ENCODE assay signal across 11 cellular contexts in the genomic region with DNA sequence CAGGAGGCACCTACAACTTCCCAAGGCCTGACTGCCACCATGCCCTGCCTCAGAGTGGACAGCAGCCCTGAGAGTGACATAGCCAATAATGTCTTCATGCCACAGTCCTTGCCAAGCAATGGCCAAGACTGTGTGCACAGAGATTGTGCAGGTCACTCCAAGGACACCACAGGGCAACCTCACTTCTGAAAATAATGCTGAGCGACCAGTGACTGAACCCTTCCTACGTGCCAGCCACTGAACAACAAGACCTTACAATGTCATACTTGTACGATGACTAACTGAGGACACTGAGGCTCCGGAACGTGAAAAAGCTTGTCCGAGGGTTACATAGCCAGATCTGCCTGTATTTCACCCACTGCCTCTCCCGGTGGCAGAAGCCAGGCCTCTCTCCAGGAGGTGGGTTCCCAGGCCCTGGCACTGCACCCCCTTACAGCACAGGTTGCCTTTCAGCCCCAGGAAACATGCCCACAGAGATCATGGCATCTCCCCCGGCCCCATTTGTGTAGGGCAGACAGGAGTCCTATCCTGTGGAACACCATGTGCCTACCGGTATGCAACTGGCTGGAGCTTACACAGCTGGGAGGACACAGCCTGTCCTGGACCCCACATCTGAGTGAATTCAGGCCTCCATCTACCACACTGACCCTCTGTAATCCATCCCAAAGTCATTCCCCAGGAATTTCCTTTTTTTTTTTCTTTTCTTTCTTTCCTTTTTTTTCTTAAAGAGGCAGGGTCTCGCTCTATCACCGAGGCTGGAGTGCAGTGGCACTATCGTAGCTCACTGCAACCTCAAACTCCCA.
DNase-seq lines count a peak whose midpoint lies in the region; ATAC-seq and TF ChIP-seq lines count a peak whose summit lies in the region.
"Had no signal": no experiment of that assay in that cellular context is flagged by ENCODE, and none has a peak within 500 bp of the region (broad histone marks: within the 10 kb centered on the region; RNA-seq: fewer than 3 reads in every experiment).

No MANE protein-coding gene starts in this region.

- peak overlapping the region; percentile 63 for H3K27ac Mint-ChIP-seq in activated T-cell treated with anti-CD3 and anti-CD28 coated beads, Interleukin-2, amount 50 U/mL, for 24 hours

- H3K4me3 ChIP-seq in astrocyte of the spinal cord (ENCODE audit: low read depth, low read length) = no peak overlapping the region
- H3K4me3 ChIP-seq in urinary bladder (ENCODE audit: low read depth, low read length) = no peak overlapping the region
- no peak overlapping the region for H3K4me3 ChIP-seq in body of pancreas

- peaks cover 7% of the 10 kb centered on the region for H3K9me3 Mint-ChIP-seq in activated T-cell treated with anti-CD3 and anti-CD28 coated beads, Interleukin-2, amount 50 U/mL, for 24 hours

- peaks cover 51% of the 10 kb centered on the region for H3K27me3 Mint-ChIP-seq in activated T-cell treated with anti-CD3 and anti-CD28 coated beads, Interleukin-2, amount 50 U/mL, for 24 hours

- intact Hi-C loops in body of pancreas (cut with DNase I) = no loop called here

- in situ Hi-C loops in astrocyte of the spinal cord (cut with HindIII; ENCODE audit: low sequenced_read_pairs) = no loop called here

- H3K4me3 Mint-ChIP-seq in activated T-cell treated with anti-CD3 and anti-CD28 coated beads, Interleukin-2, amount 50 U/mL, for 24 hours = no peak overlapping the region

- no peak for DNase-seq in activated T-cell treated with anti-CD3 and anti-CD28 coated beads, Interleukin-2, amount 50 U/mL, for 24 hours
- DNase-seq in activated T-cell treated with anti-CD3 and anti-CD28 coated beads, Interleukin-2, amount 50 U/mL, for 1 hour = no peak
- DNase-seq in astrocyte of the spinal cord (ENCODE audit: low read depth, low spot score) = peak; percentile 58
- DNase-seq in iris pigment epithelial cell (ENCODE audit: low read depth) = peak; percentile 79
- DNase-seq in stimulated activated CD4-positive, alpha-beta T cell treated with anti-CD3 and anti-CD28 coated beads, Interleukin-2, amount 100 ng/mL, for 24 hours = no peak
- DNase-seq in body of pancreas = no peak
- no peak for DNase-seq in NCI-H1417 (lab: John Stamatoyannopoulos, UW)
- DNase-seq: effector CD4-positive, alpha-beta T cell; left colon; NCI-H1694 treated with DMSO at 0.1 percent for 48 hours had no signal

- H3K9me3 ChIP-seq in body of pancreas = no peaks in the 10 kb centered on the region

- TF ChIP-seq POLR2A in body of pancreas (IDR thresholded peaks at IDR 0.05) = no peak

- no peaks in the 10 kb centered on the region for H3K27me3 ChIP-seq in body of pancreas

- H3K27ac ChIP-seq in urinary bladder (ENCODE audit: low read depth) (peak overlapping the region; percentile 3), body of pancreas (no peak overlapping the region)

- H3K36me3 Mint-ChIP-seq in activated T-cell treated with anti-CD3 and anti-CD28 coated beads, Interleukin-2, amount 50 U/mL, for 24 hours (ENCODE audit: low read depth) = no peaks in the 10 kb centered on the region

- no peaks in the 10 kb centered on the region for H3K36me3 ChIP-seq in urinary bladder (ENCODE audit: insufficient read depth)
- H3K36me3 ChIP-seq in body of pancreas (replicated peaks in 1 of 2; ENCODE audit: insufficient read depth in 1 of 2, low read depth in 2 of 2) = no peaks in the 10 kb centered on the region

- peaks cover 56% of the 10 kb centered on the region for H3K4me1 Mint-ChIP-seq in activated T-cell treated with anti-CD3 and anti-CD28 coated beads, Interleukin-2, amount 50 U/mL, for 24 hours (ENCODE audit: low read depth)

- 83% methylated on average over 12 of the region's 12 CpGs for WGBS in urinary bladder
- WGBS in body of pancreas, 2 donors = 94 to 97% methylated on average over 10 to 11 of the region's 12 CpGs

- TF ChIP-seq CTCF in astrocyte of the spinal cord (IDR thresholded peaks at IDR 0.05; ENCODE audit: low read depth, low read length) = no peak
- TF ChIP-seq CTCF in body of pancreas (IDR thresholded peaks at IDR 0.05) = no peak

- H3K4me1 ChIP-seq in urinary bladder (ENCODE audit: insufficient read depth) = no peaks in the 10 kb centered on the region
- peaks cover 11% of the 10 kb centered on the region for H3K4me1 ChIP-seq in body of pancreas

- ATAC-seq in body of pancreas = no peak
- ATAC-seq: left colon had no signal

Comparison
In these comparisons a context has a peak if more than half of its experiments do, and no peak if none do; other contexts are left out.
1. DNase-seq: peak in astrocyte of the spinal cord (single experiment) and iris pigment epithelial cell (single experiment); none in activated T-cell treated with anti-CD3 and anti-CD28 coated beads, Interleukin-2, amount 50 U/mL, for 24 hours (single experiment), activated T-cell treated with anti-CD3 and anti-CD28 coated beads, Interleukin-2, amount 50 U/mL, for 1 hour (single experiment), stimulated activated CD4-positive, alpha-beta T cell treated with anti-CD3 and anti-CD28 coated beads, Interleukin-2, amount 100 ng/mL, for 24 hours (0 of 2), body of pancreas (0 of 4) and NCI-H1417 (0 of 3).